ENCODE assay signal across 10 cellular contexts in the genomic region with DNA sequence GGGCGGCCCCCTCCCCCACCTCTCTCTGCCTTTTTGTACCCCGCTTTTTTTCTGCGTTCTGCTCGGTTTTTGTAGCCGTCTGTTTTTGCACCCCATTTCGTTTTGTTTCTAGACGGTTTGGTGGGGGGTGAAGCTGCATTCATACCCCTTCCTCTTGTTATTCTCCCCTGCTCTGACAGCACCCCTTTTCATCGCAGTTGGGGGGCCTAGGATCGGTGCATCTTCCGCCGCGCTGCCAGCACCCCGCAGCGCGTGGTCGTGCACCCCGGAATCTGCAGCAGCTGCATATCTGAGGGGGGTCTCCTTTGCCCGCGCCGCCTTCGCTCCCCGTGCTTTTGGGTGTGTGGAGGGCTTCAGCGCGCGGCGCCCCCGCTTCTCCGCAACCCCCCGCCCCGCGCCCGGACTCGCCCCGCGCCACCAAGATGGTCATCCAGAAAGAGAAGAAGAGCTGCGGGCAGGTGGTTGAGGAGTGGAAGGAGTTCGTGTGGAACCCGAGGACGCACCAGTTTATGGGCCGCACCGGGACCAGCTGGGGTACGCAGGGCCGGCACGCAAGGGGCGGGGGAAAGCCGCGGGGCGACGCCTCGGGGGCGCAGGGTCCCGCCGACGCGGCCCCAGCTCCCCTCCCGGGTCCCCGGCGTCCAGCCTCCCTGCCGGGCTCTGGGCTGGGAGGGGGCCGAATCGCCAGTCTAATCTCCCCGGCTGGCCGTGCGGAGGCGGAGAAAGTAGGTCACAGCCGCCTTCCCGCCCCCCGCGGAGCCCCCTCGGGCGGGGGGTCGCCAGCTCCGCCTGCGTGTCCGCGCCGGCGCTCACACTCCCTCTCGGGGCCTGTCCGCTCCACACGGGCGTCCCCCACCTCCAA. TPM values are rescaled to one million over a fixed set of nuclear protein-coding genes. Genes with fewer than 3 reads are reported as not detected.
A peak's percentile ranks its signal among the peaks of the same experiment; 100 is the strongest.
DNase-seq lines count a peak whose midpoint lies in the region; ATAC-seq and TF ChIP-seq lines count a peak whose summit lies in the region.
"Had no signal": no experiment of that assay in that cellular context is flagged by ENCODE, and none has a peak within 500 bp of the region (broad histone marks: within the 10 kb centered on the region; RNA-seq: fewer than 3 reads in every experiment).

No MANE protein-coding gene starts in this region.

- intact Hi-C loops in dorsolateral prefrontal cortex (cut with DNase I), result no loop called here

- H3K4me3 ChIP-seq in AG04449 (ENCODE audit: low read depth, low read length) (peak overlapping the region; percentile 32), dorsolateral prefrontal cortex (peak overlapping the region; percentile 38 to 77 (median 66)), muscle layer of duodenum (ENCODE audit: low read depth in 1 of 2, low read length in 2 of 2) (peak overlapping the region; percentile 48 to 77)

- TF ChIP-seq CTCF in AG04449 (IDR thresholded peaks at IDR 0.05; ENCODE audit: insufficient read depth, low read length, missing control alignments) (no peak), dorsolateral prefrontal cortex (IDR thresholded peaks at IDR 0.05 in 54 of 56, conservative IDR thresholded peaks at IDR 0.05 in 2 of 56; ENCODE audit: low read depth in 1 of 56, partially characterized antibody in 56 of 56) (no peak)

- H3K4me1 ChIP-seq in muscle layer of duodenum (ENCODE audit: control insufficient read depth in 1 of 2, insufficient read depth in 2 of 2, low read length in 2 of 2), result peaks cover 0 to 19% of the 10 kb centered on the region in 2 donors

- no peaks in the 10 kb centered on the region for H3K9me3 ChIP-seq in muscle layer of duodenum (ENCODE audit: control insufficient read depth in 1 of 2, low read length in 2 of 2)

- POLR2A ChIA-PET in AG04449 (lab: Yijun Ruan, JAX), result interaction anchor here (1.1 kb wide), 1 partner anchor 36 kb away, joined by 4 read pairs; a partner anchor contains a TSS

- peaks cover 0 to 29% (median 6%) of the 10 kb centered on the region in 45 donors for H3K27me3 ChIP-seq in dorsolateral prefrontal cortex
- peaks cover 29% of the 10 kb centered on the region for H3K27me3 ChIP-seq in muscle layer of duodenum (ENCODE audit: low read depth, low read length)

- ATAC-seq in GM18867 (IDR thresholded peaks at IDR 0.05; ENCODE audit: unreplicated experiment), result no peak

- H3K36me3 ChIP-seq in muscle layer of duodenum (ENCODE audit: control insufficient read depth in 1 of 2, insufficient read depth in 2 of 2, low read length in 2 of 2), result no peaks in the 10 kb centered on the region

- DNase-seq in AG04449 (ENCODE audit: low read depth, low spot score) (no peak), dorsolateral prefrontal cortex (peak in 4 of 10 donors; percentile 36 to 66 (median 49)), NCI-H2029 (lab: John Stamatoyannopoulos, UW) (no peak), NCI-H1694 treated with DMSO at 0.1 percent for 48 hours (lab: John Stamatoyannopoulos, UW) (no peak)
- DNase-seq in activated CD4-positive, alpha-beta T cell treated with anti-CD3 and anti-CD28 coated beads for 4 hours, result no peak

- CTCF ChIA-PET in AG04449 (lab: Yijun Ruan, JAX), result interaction anchor here (0.6 to 3.1 kb wide), 6 partner anchors 12 to 92 kb away, joined by 3 to 26 read pairs (median 4); a partner anchor contains a TSS

- H3K27ac ChIP-seq in dorsolateral prefrontal cortex, result peak overlapping the region in 56 of 59 donors; percentile 28 to 94 (median 82)
- no peak overlapping the region for H3K27ac ChIP-seq in muscle layer of duodenum (ENCODE audit: low read length)

- no peak for TF ChIP-seq RAD21 in Ishikawa (IDR thresholded peaks at IDR 0.05; ENCODE audit: low read depth)

- no peak for TF ChIP-seq EP300 in Ishikawa (IDR thresholded peaks at IDR 0.05; ENCODE audit: borderline replicate concordance)

TF ChIP-seq in Ishikawa, 13 proteins besides CTCF, POLR2A, EP300 and RAD21:
- TF ChIP-seq, protein P1, sequence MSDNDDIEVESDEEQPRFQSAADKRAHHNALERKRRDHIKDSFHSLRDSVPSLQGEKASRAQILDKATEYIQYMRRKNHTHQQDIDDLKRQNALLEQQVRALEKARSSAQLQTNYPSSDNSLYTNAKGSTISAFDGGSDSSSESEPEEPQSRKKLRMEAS (IDR thresholded peaks at IDR 0.05), result 0 out of 2 replicates have a peak, but pooled peaks have one; percentile 12
- no peak for TF ChIP-seq CEBPB (IDR thresholded peaks at IDR 0.05)
- no peak for TF ChIP-seq EGR1 (IDR thresholded peaks at IDR 0.05)
- TF ChIP-seq, protein P2, sequence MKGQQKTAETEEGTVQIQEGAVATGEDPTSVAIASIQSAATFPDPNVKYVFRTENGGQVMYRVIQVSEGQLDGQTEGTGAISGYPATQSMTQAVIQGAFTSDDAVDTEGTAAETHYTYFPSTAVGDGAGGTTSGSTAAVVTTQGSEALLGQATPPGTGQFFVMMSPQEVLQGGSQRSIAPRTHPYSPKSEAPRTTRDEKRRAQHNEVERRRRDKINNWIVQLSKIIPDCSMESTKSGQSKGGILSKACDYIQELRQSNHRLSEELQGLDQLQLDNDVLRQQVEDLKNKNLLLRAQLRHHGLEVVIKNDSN (IDR thresholded peaks at IDR 0.05), result no peak
- no peak for TF ChIP-seq TCF12 (IDR thresholded peaks at IDR 0.05; ENCODE audit: low read depth)

RNA-seq across cellular contexts. Expression of a gene that starts 0.6 kb away (rescaled TPM):
- total RNA-seq in dorsolateral prefrontal cortex, result 100 to 1,000 TPM; 159 to 746 (median 296) TPM
- total RNA-seq: pulmonary artery endothelial cell had no signal

RNA-seq across cellular contexts. Expression of a gene that starts 21.4 kb away (rescaled TPM):
- total RNA-seq in dorsolateral prefrontal cortex, result 1 to 10 TPM in 88 of 120 experiments, under 1 TPM in 20, not detected in 12; 0.47 to 5.3 (median 1.5) TPM
- total RNA-seq: T-helper 2 cell treated with Interferon-gamma antibody and Interleukin-4, amounts not matched to agents 100 ng/mL and 5 ng/mL, for 36 hours had no signal

RNA-seq across cellular contexts. Expression of a gene that starts 23.7 kb away (rescaled TPM):
- 100 to 1,000 TPM in 60 of 120 experiments, 10 to 100 TPM in 60; 72.5 to 143 (median 99.8) TPM for total RNA-seq in dorsolateral prefrontal cortex

RNA-seq across cellular contexts. Expression of a gene that starts 36.0 kb away (rescaled TPM):
- 10 to 100 TPM in 109 of 120 experiments, 1 to 10 TPM in 11; 5.6 to 31.5 (median 14.8) TPM for total RNA-seq in dorsolateral prefrontal cortex

RNA-seq across cellular contexts. Expression of a gene that starts 36.6 kb away (rescaled TPM):
- 100 to 1,000 TPM in 1 of 120 experiments, 10 to 100 TPM in 119; 53.1 to 114 (median 73.7) TPM for total RNA-seq in dorsolateral prefrontal cortex
